In the genomic region with DNA sequence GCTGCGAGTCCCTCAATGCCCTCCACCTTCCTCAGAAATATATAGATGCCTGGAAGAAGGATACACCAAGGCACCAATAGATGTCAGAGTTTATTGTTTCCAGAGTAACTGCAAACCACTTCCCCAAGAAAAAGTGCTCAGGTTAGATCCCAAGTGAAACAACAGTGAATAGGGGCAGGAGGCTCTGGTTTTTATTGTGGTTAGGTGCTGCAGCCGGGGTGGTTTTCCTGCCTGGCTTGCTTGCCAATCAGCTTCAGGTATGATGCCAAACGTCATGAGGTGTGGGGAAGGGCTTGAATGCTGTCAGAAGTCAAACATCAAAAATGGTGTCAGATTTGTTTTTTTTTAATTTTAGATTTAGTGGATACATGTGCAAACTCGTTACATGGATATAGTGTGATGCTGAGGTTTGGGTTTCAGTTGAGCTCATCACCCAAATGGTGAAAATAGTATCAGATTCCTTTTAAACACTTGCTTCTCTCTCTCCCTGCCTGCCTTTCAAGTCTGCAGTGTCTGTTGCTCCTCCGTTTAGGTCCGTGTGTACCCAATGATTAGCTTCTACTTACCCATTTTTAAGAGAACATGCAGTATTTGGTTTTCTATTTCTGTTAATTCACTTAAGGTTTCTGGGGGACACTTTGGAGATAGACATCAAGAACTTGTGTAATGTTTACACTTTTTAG, we compare ENCODE assay signal across 12 cellular contexts.
DNase-seq lines count a peak whose midpoint lies in the region; ATAC-seq and TF ChIP-seq lines count a peak whose summit lies in the region.
"Had no signal": no experiment of that assay in that cellular context is flagged by ENCODE, and none has a peak within 500 bp of the region (broad histone marks: within the 10 kb centered on the region; RNA-seq: fewer than 3 reads in every experiment).

No MANE protein-coding gene starts in this region.

- TF ChIP-seq CTCF in WERI-Rb-1 (IDR thresholded peaks at IDR 0.05; ENCODE audit: low read depth, low read length) (no peak), type B pancreatic cell (conservative IDR thresholded peaks at IDR 0.05) (no peak)

- no peaks in the 10 kb centered on the region for H3K27me3 Mint-ChIP-seq in activated T-helper 17 cell treated with anti-CD3 and anti-CD28 coated beads, Interleukin-2, amount 50 U/mL, for 72 hours
- no peaks in the 10 kb centered on the region for H3K27me3 Mint-ChIP-seq in type B pancreatic cell

- H3K36me3 Mint-ChIP-seq in activated T-helper 17 cell treated with anti-CD3 and anti-CD28 coated beads, Interleukin-2, amount 50 U/mL, for 72 hours (ENCODE audit: low read depth), result no peaks in the 10 kb centered on the region
- no peaks in the 10 kb centered on the region for H3K36me3 Mint-ChIP-seq in type B pancreatic cell

- peak; percentile 53 for ATAC-seq in activated T-helper 17 cell treated with anti-CD3 and anti-CD28 coated beads, Interleukin-2, amount 50 U/mL, for 72 hours (replicated peaks)
- peak; percentile 84 for ATAC-seq in stimulated activated naive CD8-positive, alpha-beta T cell treated with anti-CD3 and anti-CD28 coated beads, Interleukin-15, Interleukin-2, amounts not matched to agents 100 U/mL and 50 U/mL, for 24 hours

- DNase-seq in stimulated activated CD4-positive, alpha-beta T cell treated with anti-CD3 and anti-CD28 coated beads, Interleukin-15, amount 100 ng/mL, for 48 hours (ENCODE audit: low read depth in 2 of 2), result peak; percentile 2 to 4
- no peak for DNase-seq in stimulated activated CD4-positive, alpha-beta T cell treated with anti-CD3 and anti-CD28 coated beads, Interleukin-4, amount 100 ng/mL, for 24 hours
- DNase-seq in NCI-H748 treated with DMSO at 0.1 percent for 48 hours (lab: John Stamatoyannopoulos, UW) (peak; percentile 38), WERI-Rb-1 (no peak), type B pancreatic cell (ENCODE audit: extremely low spot score, unreplicated experiment) (no peak), GOT3 (lab: John Stamatoyannopoulos, UW) (no peak)
- peak; percentile 16 for DNase-seq in stimulated activated naive CD8-positive, alpha-beta T cell treated with anti-CD3 and anti-CD28 coated beads, Interleukin-15, Interleukin-2, amounts not matched to agents 100 U/mL and 50 U/mL, for 24 hours
- DNase-seq: anterior cingulate cortex, C1 segment of cervical spinal cord, tibial artery had no signal

- no peaks in the 10 kb centered on the region for H3K36me3 ChIP-seq in WERI-Rb-1
- H3K36me3 ChIP-seq: tibial artery had no signal

- no peaks in the 10 kb centered on the region for H3K9me3 Mint-ChIP-seq in activated T-helper 17 cell treated with anti-CD3 and anti-CD28 coated beads, Interleukin-2, amount 50 U/mL, for 72 hours
- no peaks in the 10 kb centered on the region for H3K9me3 Mint-ChIP-seq in type B pancreatic cell

- H3K4me3 Mint-ChIP-seq in activated T-helper 17 cell treated with anti-CD3 and anti-CD28 coated beads, Interleukin-2, amount 50 U/mL, for 72 hours, result peak overlapping the region; percentile 19
- no peak overlapping the region for H3K4me3 Mint-ChIP-seq in type B pancreatic cell

- H3K9me3 ChIP-seq in WERI-Rb-1 (ENCODE audit: severe bottlenecking), result no peaks in the 10 kb centered on the region
- H3K9me3 ChIP-seq: tibial artery had no signal

- H3K27ac ChIP-seq in WERI-Rb-1, result no peak overlapping the region
- H3K27ac ChIP-seq: parathyroid adenoma, tibial artery had no signal

- peaks cover 6% of the 10 kb centered on the region for H3K4me1 Mint-ChIP-seq in activated T-helper 17 cell treated with anti-CD3 and anti-CD28 coated beads, Interleukin-2, amount 50 U/mL, for 72 hours
- no peaks in the 10 kb centered on the region for H3K4me1 Mint-ChIP-seq in type B pancreatic cell (ENCODE audit: unreplicated experiment)

- no peaks in the 10 kb centered on the region for H3K27me3 ChIP-seq in WERI-Rb-1 (ENCODE audit: insufficient read depth, low read depth, severe bottlenecking)
- H3K27me3 ChIP-seq: tibial artery had no signal

- no peak overlapping the region for H3K4me3 ChIP-seq in WERI-Rb-1 (ENCODE audit: low read depth, low read length)
- H3K4me3 ChIP-seq: tibial artery had no signal

- H3K27ac Mint-ChIP-seq in activated T-helper 17 cell treated with anti-CD3 and anti-CD28 coated beads, Interleukin-2, amount 50 U/mL, for 72 hours, result no peak overlapping the region
- no peak overlapping the region for H3K27ac Mint-ChIP-seq in type B pancreatic cell

Comparison
In these comparisons a context has a peak if more than half of its experiments do, and no peak if none do; other contexts are left out.
1. DNase-seq: peak in stimulated activated CD4-positive, alpha-beta T cell treated with anti-CD3 and anti-CD28 coated beads, Interleukin-15, amount 100 ng/mL, for 48 hours (2 of 2), NCI-H748 treated with DMSO at 0.1 percent for 48 hours (single experiment) and stimulated activated naive CD8-positive, alpha-beta T cell treated with anti-CD3 and anti-CD28 coated beads, Interleukin-15, Interleukin-2, amounts not matched to agents 100 U/mL and 50 U/mL, for 24 hours (single experiment); none in stimulated activated CD4-positive, alpha-beta T cell treated with anti-CD3 and anti-CD28 coated beads, Interleukin-4, amount 100 ng/mL, for 24 hours (single experiment), WERI-Rb-1 (single experiment), type B pancreatic cell (single experiment) and GOT3 (single experiment).